ENCODE assay signal across 8 cellular contexts in genomic region chr19:45164577-45165335, GRCh38. TPM values are rescaled to one million over a fixed set of nuclear protein-coding genes. Genes with fewer than 3 reads are reported as not detected.
A peak's percentile ranks its signal among the peaks of the same experiment; 100 is the strongest.
DNase-seq lines count a peak whose midpoint lies in the region; ATAC-seq lines count a peak whose summit lies in the region.

No MANE protein-coding gene starts in this region.

- CTCF ChIA-PET in T-cell (lab: Charles Lee), result interaction anchor here in 1 of 2 donors (0.5 kb wide), 1 partner anchor 18 kb away, joined by 5 read pairs; no protein-coding TSS in a partner anchor

- no peaks in the 10 kb centered on the region for H3K9me3 Mint-ChIP-seq in T-cell

- H3K27ac Mint-ChIP-seq in T-cell, result peak overlapping the region in 1 of 2 donors; percentile 46

- peak in 30 of 34 experiments; percentile 14 to 64 (median 41) for DNase-seq in T-cell
- DNase-seq in central memory CD4-positive, alpha-beta T cell, result peak; percentile 57
- DNase-seq in myocyte (ENCODE audit: low read depth), result peak; percentile 61
- no peak for DNase-seq in cerebellum (ENCODE audit: low spot score)
- DNase-seq in NCI-H1092 (lab: John Stamatoyannopoulos, UW), result no peak

- peaks cover 22 to 41% (median 24%) of the 10 kb centered on the region in 3 donors for H3K4me1 Mint-ChIP-seq in T-cell

- ATAC-seq in GM18868 (IDR thresholded peaks at IDR 0.05; ENCODE audit: unreplicated experiment), result peak; percentile 85
- peak; percentile 55 for ATAC-seq in HG02981 (IDR thresholded peaks at IDR 0.05; ENCODE audit: unreplicated experiment)
- peak; percentile 61 to 97 (median 70) for ATAC-seq in T-cell (replicated peaks in 1 of 4)
- ATAC-seq in HG02870 (IDR thresholded peaks at IDR 0.05; ENCODE audit: unreplicated experiment), result no peak

- H3K36me3 Mint-ChIP-seq in T-cell, result no peaks in the 10 kb centered on the region

- POLR2A ChIA-PET in T-cell (lab: Charles Lee), result interaction anchor here in 1 of 2 donors (0.6 kb wide), 1 partner anchor 24 kb away, joined by 4 read pairs; no protein-coding TSS in a partner anchor

- H3K4me3 Mint-ChIP-seq in T-cell, result peak overlapping the region in 1 of 3 donors; percentile 42

- peaks cover 0 to 2% of the 10 kb centered on the region in 2 donors for H3K27me3 Mint-ChIP-seq in T-cell

RNA-seq across cellular contexts. Expression of gene NKPD1, which starts 4.0 kb away (rescaled TPM):
- total RNA-seq in T-cell (1 to 10 TPM in 4 of 5 donors, under 1 TPM in 1; 0.95 to 1.3 (median 1.2) TPM), myocyte (0.10 and 0.13 TPM in 2 replicates), cerebellum (0.54 TPM)
- polyA plus RNA-seq in myocyte (2012), result 0.13 TPM

RNA-seq across cellular contexts. Expression of gene TRAPPC6A, which starts 13.3 kb away (rescaled TPM):
- total RNA-seq in T-cell (10 to 100 TPM; 53.9 to 92.4 (median 73.7) TPM), myocyte (26.9 and 29.4 TPM in 2 replicates), cerebellum (7.0 TPM)
- 49.8 TPM for polyA plus RNA-seq in myocyte (2012)

RNA-seq across cellular contexts. Expression of gene BLOC1S3, which starts 13.8 kb away (rescaled TPM):
- total RNA-seq in T-cell, result 10 to 100 TPM; 14.9 to 36.2 (median 32.8) TPM
- total RNA-seq in myocyte, result 8.4 and 11.8 TPM in 2 replicates
- polyA plus RNA-seq in myocyte (2012), result 8.8 TPM
- 2.5 TPM for total RNA-seq in cerebellum

Comparison
In these comparisons a context has a peak if more than half of its experiments do, and no peak if none do; other contexts are left out.
1. DNase-seq: peak in T-cell (30 of 34), central memory CD4-positive, alpha-beta T cell (single experiment) and myocyte (single experiment); none in cerebellum (single experiment) and NCI-H1092 (single experiment).